ENCODE assay signal across 10 cellular contexts in genomic region chr15:51229907-51230328, GRCh38.
DNase-seq lines count a peak whose midpoint lies in the region; ATAC-seq and TF ChIP-seq lines count a peak whose summit lies in the region.
"Had no signal": no experiment of that assay in that cellular context is flagged by ENCODE, and none has a peak within 500 bp of the region (broad histone marks: within the 10 kb centered on the region; RNA-seq: fewer than 3 reads in every experiment).

No MANE protein-coding gene starts in this region.

- TF ChIP-seq CTCF in AG04450 (IDR thresholded peaks at IDR 0.05; ENCODE audit: low read depth, low read length) = peak; percentile 49
- TF ChIP-seq CTCF in VCaP (conservative IDR thresholded peaks at IDR 0.05) = peak; percentile 55

- H3K36me3 Mint-ChIP-seq in T-cell = no peaks in the 10 kb centered on the region

- no peak overlapping the region for H3K4me3 Mint-ChIP-seq in T-cell
- H3K4me3 Mint-ChIP-seq: activated B cell treated with CpG ODN at 0.5 μM for 24 hours had no signal

- no peaks in the 10 kb centered on the region for H3K4me1 Mint-ChIP-seq in T-cell

- no peaks in the 10 kb centered on the region for H3K9me3 Mint-ChIP-seq in T-cell
- H3K9me3 Mint-ChIP-seq: activated B cell treated with CpG ODN at 0.5 μM for 24 hours had no signal

- ATAC-seq in T-cell (replicated peaks in 1 of 4) (no peak), HG03135 (IDR thresholded peaks at IDR 0.05; ENCODE audit: unreplicated experiment) (no peak)

- H3K27me3 ChIP-seq in AG04450 (ENCODE audit: control insufficient read depth, insufficient read depth, low read length) = peaks cover 11% of the 10 kb centered on the region

- no peak overlapping the region for H3K27ac Mint-ChIP-seq in T-cell
- H3K27ac Mint-ChIP-seq: activated B cell treated with CpG ODN at 0.5 μM for 24 hours had no signal

- peaks cover 12 to 13% of the 10 kb centered on the region in 2 donors for H3K27me3 Mint-ChIP-seq in T-cell

- H3K4me3 ChIP-seq in AG04450 (ENCODE audit: low read depth, low read length) = no peak overlapping the region
- H3K4me3 ChIP-seq: lung had no signal

- H3K27ac ChIP-seq in AG04450 (ENCODE audit: low read depth, low read length) (no peak overlapping the region), VCaP (no peak overlapping the region)

- DNase-seq in AG04450 (ENCODE audit: low read depth, low spot score) (no peak), H4 (ENCODE audit: low spot score) (peak; percentile 44), iPS-NIHi11 (ENCODE audit: low spot score) (peak; percentile 35), T-cell (no peak), 8988T (no peak)
- DNase-seq in activated CD4-positive, alpha-beta T cell treated with anti-CD3 and anti-CD28 coated beads, Interleukin-2, amount 50 U/mL, for 48 hours = no peak
- DNase-seq: activated B cell treated with CpG ODN at 0.5 μM for 24 hours had no signal

- CTCF ChIA-PET in AG04450 (lab: Charles Lee) (interaction anchor here (0.8 to 5.5 kb wide), 21 partner anchors 8 to 269 kb away, joined by 3 to 67 read pairs (median 5); no protein-coding TSS in a partner anchor), T-cell (lab: Charles Lee) (interaction anchor here in 1 of 2 donors (0.5 kb wide), 1 partner anchor 67 kb away, joined by 3 read pairs; no protein-coding TSS in a partner anchor)

- POLR2A ChIA-PET in AG04450 (lab: Yijun Ruan, JAX) = no interaction called here
- POLR2A ChIA-PET in T-cell (lab: Charles Lee) = no interaction called here

- no peaks in the 10 kb centered on the region for H3K9me3 ChIP-seq in AG04450 (ENCODE audit: control insufficient read depth, insufficient read depth, low read length)

Comparison
In these comparisons a context has a peak if more than half of its experiments do, and no peak if none do; other contexts are left out.
1. DNase-seq: peak in H4 (single experiment) and iPS-NIHi11 (single experiment); none in AG04450 (single experiment), T-cell (0 of 34), 8988T (single experiment) and activated CD4-positive, alpha-beta T cell treated with anti-CD3 and anti-CD28 coated beads, Interleukin-2, amount 50 U/mL, for 48 hours (0 of 2).